In genomic region chr17:75902406-75902805, GRCh38 we compare ENCODE assay signal across 18 cellular contexts. TPM values are rescaled to one million over a fixed set of nuclear protein-coding genes. Genes with fewer than 3 reads are reported as not detected.
DNase-seq lines count a peak whose midpoint lies in the region; ATAC-seq, FAIRE-seq and TF ChIP-seq lines count a peak whose summit lies in the region.
"Had no signal": no experiment of that assay in that cellular context is flagged by ENCODE, and none has a peak within 500 bp of the region (broad histone marks: within the 10 kb centered on the region; RNA-seq: fewer than 3 reads in every experiment).

No MANE protein-coding gene starts in this region.

- no peak for TF ChIP-seq EP300 in K562 (IDR thresholded peaks at IDR 0.05; ENCODE audit: low read length)

- in situ Hi-C loops in K562 (cut with MboI) = no loop called here

- H3K27ac ChIP-seq in BLaER1 treated with 17β-estradiol and CSF1 and Interleukin-3, amounts not matched to agents 10 nM and 100 nM = peak overlapping the region in 3 of 11 experiments; percentile 20 to 81 (median 24); a peak in 5 of 22 replicates
- peak overlapping the region; percentile 39; the same call in 1 of the 2 replicates for H3K27ac ChIP-seq in GM23338 (ENCODE audit: low read depth)
- no peak overlapping the region for H3K27ac ChIP-seq in K562 (ENCODE audit: extremely low read depth, low read depth, low read length)
- H3K27ac ChIP-seq in osteoblast (ENCODE audit: low read depth, low read length) = no peak overlapping the region
- H3K27ac ChIP-seq: SJSA1 had no signal

- no peak overlapping the region for H3K4me3 ChIP-seq in BLaER1 treated with 17β-estradiol and CSF1 and Interleukin-3, amounts not matched to agents 10 nM and 100 nM
- H3K4me3 ChIP-seq in GM23338 (no peak overlapping the region), K562 (no peak overlapping the region), osteoblast (ENCODE audit: insufficient read depth, low read length) (no peak overlapping the region)
- H3K4me3 ChIP-seq: SJSA1 had no signal

- H3K9ac ChIP-seq in BLaER1 treated with 17β-estradiol and CSF1 and Interleukin-3, amounts not matched to agents 10 nM and 100 nM = peak overlapping the region in 8 of 11 experiments; percentile 3 to 86 (median 41); a peak in 6 of 22 replicates
- H3K9ac ChIP-seq in K562 (ENCODE audit: insufficient read depth in 1 of 2, low read depth in 2 of 2, low read length in 2 of 2) = no peak overlapping the region

- H3K36me3 ChIP-seq in BLaER1 treated with 17β-estradiol and CSF1 and Interleukin-3, amounts not matched to agents 10 nM and 100 nM = peaks cover 41 to 59% (median 54%) of the 10 kb centered on the region in 11 experiments
- peaks cover 13% of the 10 kb centered on the region for H3K36me3 ChIP-seq in GM23338 (ENCODE audit: insufficient read depth)
- peaks cover 61% of the 10 kb centered on the region; the same call in 2 of the 3 replicates for H3K36me3 ChIP-seq in K562 (ENCODE audit: control insufficient read depth, insufficient read depth, low read length)
- H3K36me3 ChIP-seq in osteoblast (ENCODE audit: insufficient read depth, low read length) = peaks cover 39% of the 10 kb centered on the region

- 99% methylated on average over 6 of the region's 6 CpGs for WGBS in K562 (ENCODE audit: insufficient coverage, low coverage, missing lambda C conversion rate)

- BruUV-seq in K562 (replicated peaks; lab: Mats Ljungman, UMichigan) = TSS peak; percentile 9

- no peak for TF ChIP-seq RAD21 in K562 (CRISPR knock-in tag; conservative IDR thresholded peaks at IDR 0.05 in 1 of 2, IDR thresholded peaks at IDR 0.05 in 1 of 2)

- H3K9me3 ChIP-seq in BLaER1 treated with 17β-estradiol and CSF1 and Interleukin-3, amounts not matched to agents 10 nM and 100 nM (replicated peaks in 1 of 11) = no peaks in the 10 kb centered on the region
- H3K9me3 ChIP-seq in K562 (replicated peaks; ENCODE audit: control insufficient read depth, insufficient read depth, low read depth, low read length) = no peaks in the 10 kb centered on the region
- H3K9me3 ChIP-seq in osteoblast (ENCODE audit: low read depth, low read length) = no peaks in the 10 kb centered on the region
- H3K9me3 ChIP-seq: Caco-2, SJSA1 had no signal

- H3K79me2 ChIP-seq in GM23338 (replicated peaks; ENCODE audit: insufficient read depth) = peaks cover 15% of the 10 kb centered on the region
- peaks cover 20% of the 10 kb centered on the region for H3K79me2 ChIP-seq in K562 (ENCODE audit: control insufficient read depth, insufficient read depth, low read length)
- peaks cover 7% of the 10 kb centered on the region for H3K79me2 ChIP-seq in osteoblast (ENCODE audit: insufficient read depth, low read length)

- peaks cover 3% of the 10 kb centered on the region for H3K27me3 Mint-ChIP-seq in GM23338 (ENCODE audit: insufficient read depth, low read depth, poor library complexity)
- H3K27me3 Mint-ChIP-seq: B cell; CD4-positive, CD25-positive, alpha-beta regulatory T cell had no signal

- POLR2A ChIA-PET in K562 (lab: Yijun Ruan, JAX) = interaction anchor here (0.6 to 1.2 kb wide), 6 partner anchors 9 to 640 kb away, joined by 3 to 4 read pairs (median 4); no protein-coding TSS in a partner anchor

- no peaks in the 10 kb centered on the region for H3K9me3 Mint-ChIP-seq in GM23338
- H3K9me3 Mint-ChIP-seq: CD4-positive, CD25-positive, alpha-beta regulatory T cell had no signal

- CTCF ChIA-PET in K562 (lab: Yijun Ruan, JAX; ENCODE audit: low intra/inter-chr PET ratio) = no interaction called here

- H2AFZ ChIP-seq in GM23338 = no peak overlapping the region
- no peak overlapping the region for H2AFZ ChIP-seq in K562 (ENCODE audit: low read depth, low read length)
- no peak overlapping the region for H2AFZ ChIP-seq in osteoblast (ENCODE audit: low read length)

- H3K4me1 Mint-ChIP-seq in GM23338 = peaks cover 6% of the 10 kb centered on the region; the same call in 2 of the 3 replicates

- no peak overlapping the region for H3K27ac Mint-ChIP-seq in GM23338
- H3K27ac Mint-ChIP-seq: B cell; CD4-positive, CD25-positive, alpha-beta regulatory T cell had no signal

- TF ChIP-seq CTCF in GM23338 (conservative IDR thresholded peaks at IDR 0.05; ENCODE audit: low read depth in 2 of 2) (no peak), K562 (IDR thresholded peaks at IDR 0.05 in 2 of 3, conservative IDR thresholded peaks at IDR 0.05 in 1 of 3; ENCODE audit: insufficient read depth in 2 of 3, low read depth in 1 of 3, low read length in 3 of 3) (no peak), osteoblast (IDR thresholded peaks at IDR 0.05; ENCODE audit: extremely low read depth, low read depth, low read length) (no peak)

- TF ChIP-seq POLR2A in K562 (conservative IDR thresholded peaks at IDR 0.05) = no peak; the same call in 1 of the 2 replicates

- no peak for ATAC-seq in GM23338
- no peak for ATAC-seq in K562

- H3K4me2 ChIP-seq in BLaER1 treated with 17β-estradiol and CSF1 and Interleukin-3, amounts not matched to agents 10 nM and 100 nM = peak overlapping the region in 6 of 11 experiments; percentile 80 to 99 (median 93); a peak in 8 of 22 replicates
- H3K4me2 ChIP-seq in GM23338 (no peak overlapping the region), K562 (ENCODE audit: insufficient read depth, low read length) (no peak overlapping the region), osteoblast (ENCODE audit: insufficient read depth, low read length) (no peak overlapping the region)

- H3K4me3 Mint-ChIP-seq in GM23338 = no peak overlapping the region
- H3K4me3 Mint-ChIP-seq: B cell had no signal

- H3K9me2 ChIP-seq in GM23338 (ENCODE audit: insufficient read depth) = no peaks in the 10 kb centered on the region

- DNase-seq in GM23338 (ENCODE audit: low spot score) = no peak
- no peak for DNase-seq in K562 (ENCODE audit: extremely low read depth in 1 of 4, low spot score in 3 of 4)
- DNase-seq in osteoblast (ENCODE audit: insufficient read length, low spot score, missing footprints) = peak; percentile 30
- no peak for DNase-seq in putamen (ENCODE audit: low spot score)
- DNase-seq in nucleus accumbens (lab: John Stamatoyannopoulos, UW) = no peak
- no peak for DNase-seq in activated effector memory CD4-positive, alpha-beta T cell treated with anti-CD3 and anti-CD28 coated beads, Interleukin-2, amount 50 U/mL, for 16 hours
- DNase-seq: Caco-2; CD4-positive, CD25-positive, alpha-beta regulatory T cell; GF-D8; KG1; NCI-H1417 treated with DMSO at 0.1 percent for 48 hours; NCI-H187 treated with DMSO at 0.1 percent for 48 hours; NCI-H2227 treated with DMSO at 0.1 percent for 48 hours; NCI-H524 had no signal

- H3K27me3 ChIP-seq in BLaER1 treated with 17β-estradiol and CSF1 and Interleukin-3, amounts not matched to agents 10 nM and 100 nM = no peaks in the 10 kb centered on the region
- H3K27me3 ChIP-seq in GM23338 (ENCODE audit: insufficient read depth) (no peaks in the 10 kb centered on the region), K562 (ENCODE audit: control insufficient read depth in 2 of 2, insufficient read depth in 2 of 2, low read length in 2 of 2) (no peaks in the 10 kb centered on the region), osteoblast (ENCODE audit: insufficient read depth, low read length) (no peaks in the 10 kb centered on the region)
- H3K27me3 ChIP-seq: SJSA1 had no signal

- H3K4me1 ChIP-seq in BLaER1 treated with 17β-estradiol and CSF1 and Interleukin-3, amounts not matched to agents 10 nM and 100 nM = peaks cover 34 to 54% (median 41%) of the 10 kb centered on the region in 10 experiments
- H3K4me1 ChIP-seq in GM23338 (ENCODE audit: insufficient read depth) (peaks cover 12% of the 10 kb centered on the region), K562 (replicated peaks in 1 of 2; ENCODE audit: control insufficient read depth in 2 of 2, insufficient read depth in 2 of 2, low read length in 2 of 2) (peaks cover 6 to 62% of the 10 kb centered on the region in 2 experiments; a peak in 4 of 5 replicates), osteoblast (ENCODE audit: insufficient read depth, low read length) (peaks cover 8% of the 10 kb centered on the region)

- peaks cover 38% of the 10 kb centered on the region for H3F3A ChIP-seq in GM23338 (replicated peaks; ENCODE audit: low read depth)

- H4K20me1 ChIP-seq in BLaER1 treated with 17β-estradiol and CSF1 and Interleukin-3, amounts not matched to agents 10 nM and 100 nM = peaks cover 0 to 2% (median 0%) of the 10 kb centered on the region in 11 experiments; a peak in 2 of 22 replicates
- H4K20me1 ChIP-seq in GM23338 (replicated peaks; ENCODE audit: insufficient read depth) = peaks cover 6% of the 10 kb centered on the region; the same call in 1 of the 2 replicates
- H4K20me1 ChIP-seq in K562 (replicated peaks; ENCODE audit: control insufficient read depth, insufficient read depth, low read length) = no peaks in the 10 kb centered on the region
- H4K20me1 ChIP-seq in osteoblast (ENCODE audit: insufficient read depth, low read length) = no peaks in the 10 kb centered on the region

- peaks cover 40% of the 10 kb centered on the region for H3K36me3 Mint-ChIP-seq in GM23338 (ENCODE audit: low read depth)

- no peaks in the 10 kb centered on the region for H3K9me1 ChIP-seq in K562 (ENCODE audit: control insufficient read depth, insufficient read depth, low read length)

- intact Hi-C loops in K562 (cut with micrococcal nuclease) = no loop called here

- no peak for FAIRE-seq in K562 (lab: Jason Lieb, UNC)
- FAIRE-seq: GM18507 had no signal

RNA-seq across cellular contexts. Expression of gene MRPL38, which starts 2.3 kb away (rescaled TPM):
- total RNA-seq in GM23338 (2014; rRNA removed; shearing (Covaris generic)) = 47.2 and 63.6 TPM in 2 replicates
- polyA plus RNA-seq in GM23338 (2016; fragmentation: Nextera tagmentation; extraction: Ambion mirVana) (86.7 and 90.0 TPM in 2 replicates), K562 (2011; rRNA removed) (43.6 and 104 TPM in 2 replicates), K562 (2014; fragmentation: Illumina TruSeq; extraction: Trizol) (63.6 and 69.3 TPM in 2 replicates), K562 (2014; fragmentation: Nextera tagmentation; extraction: Ambion mirVana) (10 to 100 TPM in 1 of 2 experiments, 1 to 10 TPM in 1; 4.5 to 13.6 TPM), K562 (2014; rRNA removed) (74.0 and 77.0 TPM in 2 replicates)
- 88.0 and 309 TPM in 2 replicates for total RNA-seq in K562 (2011; cell fraction: chromatin; rRNA removed; ENCODE audit: low replicate concordance)
- 283 and 294 TPM in 2 replicates for total RNA-seq in K562 (2011; cell fraction: nucleolus; rRNA removed)
- total RNA-seq in K562 (2011; cell fraction: nucleoplasm; rRNA removed) = 137 and 171 TPM in 2 replicates
- total RNA-seq in K562 (2014; rRNA removed) (48.5 and 75.0 TPM in 2 replicates), K562 (2014; rRNA removed; fragmentation: Illumina TruSeq; extraction: Trizol) (27.8 and 35.4 TPM in 2 replicates), K562 (2015; rRNA removed; fragmentation: Illumina TruSeq; extraction: Trizol) (72.6 and 73.6 TPM in 2 replicates), K562 (2021) (154 and 155 TPM in 2 replicates), osteoblast (36.6 and 37.1 TPM in 2 replicates)
- polyA plus RNA-seq in K562 (2011; cell fraction: cytosol; rRNA removed) = 59.5 and 89.1 TPM in 2 replicates
- polyA plus RNA-seq in K562 (2011; cell fraction: nucleus; rRNA removed) = 334 and 446 TPM in 2 replicates
- 66.7 and 93.4 TPM in 2 replicates for polyA plus RNA-seq in K562 (2012)
- polyA minus RNA-seq in K562 (2011; rRNA and poly(A)+ RNA removed) = 14.0 and 20.7 TPM in 2 replicates
- 44.3 and 58.0 TPM in 2 replicates for polyA minus RNA-seq in K562 (2011; cell fraction: cytosol; rRNA and poly(A)+ RNA removed)
- polyA minus RNA-seq in K562 (2011; cell fraction: nucleus; rRNA and poly(A)+ RNA removed) = 68.3 and 81.8 TPM in 2 replicates

RNA-seq across cellular contexts. Expression of gene TRIM65, which starts 5.7 kb away (rescaled TPM):
- total RNA-seq in GM23338 (2014; rRNA removed; shearing (Covaris generic)) = 53.8 and 54.0 TPM in 2 replicates
- polyA plus RNA-seq in GM23338 (2016; fragmentation: Nextera tagmentation; extraction: Ambion mirVana) (13.8 and 15.0 TPM in 2 replicates), K562 (2011; rRNA removed) (19.5 and 22.1 TPM in 2 replicates), K562 (2014; fragmentation: Illumina TruSeq; extraction: Trizol) (22.9 and 26.1 TPM in 2 replicates), K562 (2014; fragmentation: Nextera tagmentation; extraction: Ambion mirVana) (1 to 10 TPM; 2.8 to 5.8 TPM), K562 (2014; rRNA removed) (33.7 and 34.1 TPM in 2 replicates)
- 19.3 and 28.3 TPM in 2 replicates for total RNA-seq in K562 (2011; cell fraction: chromatin; rRNA removed; ENCODE audit: low replicate concordance)
- 19.3 and 26.6 TPM in 2 replicates for total RNA-seq in K562 (2011; cell fraction: nucleolus; rRNA removed)
- 25.9 and 39.3 TPM in 2 replicates for total RNA-seq in K562 (2011; cell fraction: nucleoplasm; rRNA removed)
- total RNA-seq in K562 (2014; rRNA removed) (34.3 and 47.5 TPM in 2 replicates), K562 (2014; rRNA removed; fragmentation: Illumina TruSeq; extraction: Trizol) (16.2 and 20.0 TPM in 2 replicates), K562 (2015; rRNA removed; fragmentation: Illumina TruSeq; extraction: Trizol) (26.6 and 28.2 TPM in 2 replicates), K562 (2021) (45.5 and 45.7 TPM in 2 replicates), osteoblast (22.8 and 23.3 TPM in 2 replicates)
- 25.9 and 37.2 TPM in 2 replicates for polyA plus RNA-seq in K562 (2011; cell fraction: cytosol; rRNA removed)
- 20.7 and 27.8 TPM in 2 replicates for polyA plus RNA-seq in K562 (2011; cell fraction: nucleus; rRNA removed)
- 26.3 and 33.8 TPM in 2 replicates for polyA plus RNA-seq in K562 (2012)
- polyA minus RNA-seq in K562 (2011; rRNA and poly(A)+ RNA removed) = 6.3 and 7.0 TPM in 2 replicates
- polyA minus RNA-seq in K562 (2011; cell fraction: cytosol; rRNA and poly(A)+ RNA removed) = 14.6 and 24.0 TPM in 2 replicates
- 6.7 and 8.7 TPM in 2 replicates for polyA minus RNA-seq in K562 (2011; cell fraction: nucleus; rRNA and poly(A)+ RNA removed)

RNA-seq across cellular contexts. Expression of gene TRIM47, which starts 24.0 kb away (rescaled TPM):
- 9.9 and 12.5 TPM in 2 replicates for total RNA-seq in GM23338 (2014; rRNA removed; shearing (Covaris generic))
- 7.2 TPM in 2 replicates for polyA plus RNA-seq in GM23338 (2016; fragmentation: Nextera tagmentation; extraction: Ambion mirVana)
- total RNA-seq in K562 (2011; cell fraction: chromatin; rRNA removed; ENCODE audit: low replicate concordance) = 3.4 and 21.0 TPM in 2 replicates
- 13.6 and 18.0 TPM in 2 replicates for total RNA-seq in K562 (2011; cell fraction: nucleolus; rRNA removed)
- total RNA-seq in K562 (2011; cell fraction: nucleoplasm; rRNA removed) = 5.5 and 10.1 TPM in 2 replicates
- total RNA-seq in K562 (2014; rRNA removed) = 4.0 and 4.6 TPM in 2 replicates
- 1.0 and 1.1 TPM in 2 replicates for total RNA-seq in K562 (2014; rRNA removed; fragmentation: Illumina TruSeq; extraction: Trizol)
- total RNA-seq in K562 (2015; rRNA removed; fragmentation: Illumina TruSeq; extraction: Trizol) = 3.9 and 4.3 TPM in 2 replicates
- 5.8 and 6.1 TPM in 2 replicates for total RNA-seq in K562 (2021)
- polyA plus RNA-seq in K562 (2011; rRNA removed) = 3.2 and 5.6 TPM in 2 replicates
- polyA plus RNA-seq in K562 (2011; cell fraction: cytosol; rRNA removed) = 5.1 and 9.1 TPM in 2 replicates
- polyA plus RNA-seq in K562 (2011; cell fraction: nucleus; rRNA removed) = 15.5 and 18.6 TPM in 2 replicates
- 4.2 and 6.8 TPM in 2 replicates for polyA plus RNA-seq in K562 (2012)
- 1.9 and 3.4 TPM in 2 replicates for polyA plus RNA-seq in K562 (2014; fragmentation: Illumina TruSeq; extraction: Trizol)
- polyA plus RNA-seq in K562 (2014; fragmentation: Nextera tagmentation; extraction: Ambion mirVana) = under 1 TPM; 0.56 to 0.63 TPM
- 3.7 and 5.5 TPM in 2 replicates for polyA plus RNA-seq in K562 (2014; rRNA removed)
- polyA minus RNA-seq in K562 (2011; rRNA and poly(A)+ RNA removed) = 1.9 and 2.6 TPM in 2 replicates
- 4.6 and 5.6 TPM in 2 replicates for polyA minus RNA-seq in K562 (2011; cell fraction: cytosol; rRNA and poly(A)+ RNA removed)
- 8.6 and 9.2 TPM in 2 replicates for polyA minus RNA-seq in K562 (2011; cell fraction: nucleus; rRNA and poly(A)+ RNA removed)
- 21.7 and 22.4 TPM in 2 replicates for total RNA-seq in osteoblast

RNA-seq across cellular contexts. Expression of gene FBF1, which starts 38.4 kb away (rescaled TPM):
- total RNA-seq in GM23338 (2014; rRNA removed; shearing (Covaris generic)) = 11.8 and 17.4 TPM in 2 replicates
- polyA plus RNA-seq in GM23338 (2016; fragmentation: Nextera tagmentation; extraction: Ambion mirVana) (8.8 and 9.7 TPM in 2 replicates), K562 (2011; rRNA removed) (10.2 and 11.1 TPM in 2 replicates), K562 (2014; fragmentation: Illumina TruSeq; extraction: Trizol) (5.3 and 5.6 TPM in 2 replicates), K562 (2014; fragmentation: Nextera tagmentation; extraction: Ambion mirVana) (under 1 TPM; 0.46 to 0.55 TPM), K562 (2014; rRNA removed) (11.9 and 14.9 TPM in 2 replicates)
- 56.4 and 138 TPM in 2 replicates for total RNA-seq in K562 (2011; cell fraction: chromatin; rRNA removed; ENCODE audit: low replicate concordance)
- 62.1 and 85.9 TPM in 2 replicates for total RNA-seq in K562 (2011; cell fraction: nucleolus; rRNA removed)
- total RNA-seq in K562 (2011; cell fraction: nucleoplasm; rRNA removed) = 55.3 and 58.6 TPM in 2 replicates
- total RNA-seq in K562 (2014; rRNA removed) (14.5 and 14.8 TPM in 2 replicates), K562 (2014; rRNA removed; fragmentation: Illumina TruSeq; extraction: Trizol) (5.2 and 5.4 TPM in 2 replicates), K562 (2015; rRNA removed; fragmentation: Illumina TruSeq; extraction: Trizol) (7.5 and 7.7 TPM in 2 replicates), K562 (2021) (10.6 and 14.7 TPM in 2 replicates), osteoblast (14.1 and 17.1 TPM in 2 replicates)
- 5.8 and 10.5 TPM in 2 replicates for polyA plus RNA-seq in K562 (2011; cell fraction: cytosol; rRNA removed)
- 54.5 and 90.0 TPM in 2 replicates for polyA plus RNA-seq in K562 (2011; cell fraction: nucleus; rRNA removed)
- polyA plus RNA-seq in K562 (2012) = 9.0 and 13.6 TPM in 2 replicates
- polyA minus RNA-seq in K562 (2011; rRNA and poly(A)+ RNA removed) = 13.1 and 15.0 TPM in 2 replicates
- 6.8 and 10.3 TPM in 2 replicates for polyA minus RNA-seq in K562 (2011; cell fraction: cytosol; rRNA and poly(A)+ RNA removed)
- polyA minus RNA-seq in K562 (2011; cell fraction: nucleus; rRNA and poly(A)+ RNA removed) = 27.5 and 29.6 TPM in 2 replicates

RNA-seq across cellular contexts. Expression of gene WBP2, which starts 47.3 kb away (rescaled TPM):
- 34.9 and 36.2 TPM in 2 replicates for total RNA-seq in GM23338 (2014; rRNA removed; shearing (Covaris generic))
- 59.5 and 63.5 TPM in 2 replicates for polyA plus RNA-seq in GM23338 (2016; fragmentation: Nextera tagmentation; extraction: Ambion mirVana)
- total RNA-seq in K562 (2011; cell fraction: chromatin; rRNA removed; ENCODE audit: low replicate concordance) = 86.2 and 163 TPM in 2 replicates
- total RNA-seq in K562 (2011; cell fraction: nucleolus; rRNA removed) = 82.5 and 95.5 TPM in 2 replicates
- total RNA-seq in K562 (2011; cell fraction: nucleoplasm; rRNA removed) = 79.1 and 87.2 TPM in 2 replicates
- total RNA-seq in K562 (2014; rRNA removed) = 25.2 and 35.8 TPM in 2 replicates
- total RNA-seq in K562 (2014; rRNA removed; fragmentation: Illumina TruSeq; extraction: Trizol) = 18.1 and 22.9 TPM in 2 replicates
- total RNA-seq in K562 (2015; rRNA removed; fragmentation: Illumina TruSeq; extraction: Trizol) = 13.8 and 16.2 TPM in 2 replicates
- total RNA-seq in K562 (2021) = 63.5 and 74.3 TPM in 2 replicates
- polyA plus RNA-seq in K562 (2011; rRNA removed) = 20.0 and 81.3 TPM in 2 replicates
- 25.6 and 40.9 TPM in 2 replicates for polyA plus RNA-seq in K562 (2011; cell fraction: cytosol; rRNA removed)
- polyA plus RNA-seq in K562 (2011; cell fraction: nucleus; rRNA removed) = 60.4 and 70.3 TPM in 2 replicates
- 83.9 and 158 TPM in 2 replicates for polyA plus RNA-seq in K562 (2012)
- polyA plus RNA-seq in K562 (2014; fragmentation: Illumina TruSeq; extraction: Trizol) = 68.6 and 96.0 TPM in 2 replicates
- 1 to 10 TPM; 2.2 to 3.7 TPM for polyA plus RNA-seq in K562 (2014; fragmentation: Nextera tagmentation; extraction: Ambion mirVana)
- 30.9 and 33.1 TPM in 2 replicates for polyA plus RNA-seq in K562 (2014; rRNA removed)
- polyA minus RNA-seq in K562 (2011; rRNA and poly(A)+ RNA removed) = 25.4 and 47.1 TPM in 2 replicates
- 45.1 and 49.2 TPM in 2 replicates for polyA minus RNA-seq in K562 (2011; cell fraction: cytosol; rRNA and poly(A)+ RNA removed)
- polyA minus RNA-seq in K562 (2011; cell fraction: nucleus; rRNA and poly(A)+ RNA removed) = 30.4 and 43.1 TPM in 2 replicates
- 31.1 and 38.3 TPM in 2 replicates for total RNA-seq in osteoblast

Comparison
In these comparisons a context has a peak if more than half of its experiments do, and no peak if none do; other contexts are left out.
1. H3K4me2 ChIP-seq: peak in BLaER1 treated with 17β-estradiol and CSF1 and Interleukin-3, amounts not matched to agents 10 nM and 100 nM (6 of 11); none in GM23338 (single experiment), K562 (single experiment) and osteoblast (single experiment).
2. H3K9ac ChIP-seq: peak in BLaER1 treated with 17β-estradiol and CSF1 and Interleukin-3, amounts not matched to agents 10 nM and 100 nM (8 of 11); none in K562 (0 of 2).